1 cellular context compared by ENCODE assay signal in the genomic region with DNA sequence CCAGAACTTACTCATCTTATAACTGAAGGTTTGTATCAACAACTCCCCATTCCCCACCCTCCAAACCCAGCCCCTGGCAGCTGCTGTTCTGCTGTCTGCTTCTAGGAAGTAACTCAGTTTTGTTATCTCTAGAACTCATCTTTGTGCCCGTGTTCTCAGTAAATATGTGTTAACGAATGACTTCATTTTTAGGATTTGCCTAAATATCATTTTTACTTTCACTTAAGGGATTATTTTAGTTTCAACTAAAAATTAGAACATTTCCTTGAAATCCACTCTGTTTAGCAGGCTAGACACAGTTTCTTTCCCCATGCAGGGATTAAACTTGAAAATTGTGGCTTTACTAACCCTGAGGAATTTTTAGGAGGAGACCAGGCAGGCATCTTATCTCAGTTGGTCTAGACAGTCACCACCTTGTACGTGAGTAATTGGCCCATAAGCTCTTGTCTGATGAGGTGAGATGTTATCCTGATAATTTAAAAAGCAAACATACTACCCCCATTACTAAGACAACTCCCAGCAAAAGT.
TF ChIP-seq lines count a peak whose summit lies in the region.

No MANE protein-coding gene starts in this region.

TF ChIP-seq in IMR-90, 13 proteins besides CTCF, POLR2A, EP300 and RAD21:
- TF ChIP-seq RCOR1 (IDR thresholded peaks at IDR 0.05; ENCODE audit: insufficient replicate concordance, low read length): no peak
- TF ChIP-seq, protein P1, sequence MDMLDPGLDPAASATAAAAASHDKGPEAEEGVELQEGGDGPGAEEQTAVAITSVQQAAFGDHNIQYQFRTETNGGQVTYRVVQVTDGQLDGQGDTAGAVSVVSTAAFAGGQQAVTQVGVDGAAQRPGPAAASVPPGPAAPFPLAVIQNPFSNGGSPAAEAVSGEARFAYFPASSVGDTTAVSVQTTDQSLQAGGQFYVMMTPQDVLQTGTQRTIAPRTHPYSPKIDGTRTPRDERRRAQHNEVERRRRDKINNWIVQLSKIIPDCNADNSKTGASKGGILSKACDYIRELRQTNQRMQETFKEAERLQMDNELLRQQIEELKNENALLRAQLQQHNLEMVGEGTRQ (IDR thresholded peaks at IDR 0.05; ENCODE audit: low read depth, low read length): no peak
- no peak for TF ChIP-seq FOS (IDR thresholded peaks at IDR 0.05; ENCODE audit: low read depth, low read length)
- no peak for TF ChIP-seq SMC3 (IDR thresholded peaks at IDR 0.05; ENCODE audit: low read depth, low read length)
- TF ChIP-seq BHLHE40 (IDR thresholded peaks at IDR 0.05; ENCODE audit: low read depth, low read length): no peak
- no peak for TF ChIP-seq CEBPB (IDR thresholded peaks at IDR 0.05; ENCODE audit: low read depth, low read length)
- TF ChIP-seq RFX5 (IDR thresholded peaks at IDR 0.05; ENCODE audit: low read depth, low read length): no peak
- no peak for TF ChIP-seq CHD1 (IDR thresholded peaks at IDR 0.05; ENCODE audit: low read depth, low read length)
- TF ChIP-seq, protein P2, sequence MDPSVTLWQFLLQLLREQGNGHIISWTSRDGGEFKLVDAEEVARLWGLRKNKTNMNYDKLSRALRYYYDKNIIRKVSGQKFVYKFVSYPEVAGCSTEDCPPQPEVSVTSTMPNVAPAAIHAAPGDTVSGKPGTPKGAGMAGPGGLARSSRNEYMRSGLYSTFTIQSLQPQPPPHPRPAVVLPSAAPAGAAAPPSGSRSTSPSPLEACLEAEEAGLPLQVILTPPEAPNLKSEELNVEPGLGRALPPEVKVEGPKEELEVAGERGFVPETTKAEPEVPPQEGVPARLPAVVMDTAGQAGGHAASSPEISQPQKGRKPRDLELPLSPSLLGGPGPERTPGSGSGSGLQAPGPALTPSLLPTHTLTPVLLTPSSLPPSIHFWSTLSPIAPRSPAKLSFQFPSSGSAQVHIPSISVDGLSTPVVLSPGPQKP (IDR thresholded peaks at IDR 0.05; ENCODE audit: borderline replicate concordance, low read depth, low read length): no peak
- TF ChIP-seq MAZ (IDR thresholded peaks at IDR 0.05; ENCODE audit: borderline replicate concordance, low read depth, low read length): no peak
- TF ChIP-seq MAFK (IDR thresholded peaks at IDR 0.05; ENCODE audit: low read depth, low read length): no peak
- no peak for TF ChIP-seq NFE2L2 (IDR thresholded peaks at IDR 0.05; ENCODE audit: low read depth, low read length)
